8 cellular contexts compared by ENCODE assay signal in genomic region chr11:71420455-71421241, GRCh38. TPM values are rescaled to one million over a fixed set of nuclear protein-coding genes. Genes with fewer than 3 reads are reported as not detected.
DNase-seq lines count a peak whose midpoint lies in the region; ATAC-seq and TF ChIP-seq lines count a peak whose summit lies in the region.

No MANE protein-coding gene starts in this region.

- H3K4me1 ChIP-seq in Caco-2 (no peaks in the 10 kb centered on the region), GM23338 (ENCODE audit: insufficient read depth) (no peaks in the 10 kb centered on the region), lung (ENCODE audit: control insufficient read depth in 2 of 2, insufficient read depth in 2 of 2, low read length in 2 of 2) (peaks cover 0 to 1% of the 10 kb centered on the region in 2 donors)

- no TSS peak for BruUV-seq in Caco-2 (replicated peaks; lab: Mats Ljungman, UMichigan)

- no peaks in the 10 kb centered on the region for H3K79me2 ChIP-seq in GM23338 (replicated peaks; ENCODE audit: insufficient read depth)

- no peaks in the 10 kb centered on the region for H3F3A ChIP-seq in GM23338 (replicated peaks; ENCODE audit: low read depth)

- H3K27ac Mint-ChIP-seq in Caco-2 (ENCODE audit: unreplicated experiment): no peak overlapping the region
- no peak overlapping the region for H3K27ac Mint-ChIP-seq in GM23338
- no peak overlapping the region for H3K27ac Mint-ChIP-seq in chondrocyte (ENCODE audit: unreplicated experiment)

- H3K36me3 ChIP-seq in Caco-2 (ENCODE audit: control insufficient read depth, insufficient read depth, low read length) (no peaks in the 10 kb centered on the region), GM23338 (ENCODE audit: insufficient read depth) (no peaks in the 10 kb centered on the region), lung (ENCODE audit: control insufficient read depth in 2 of 2, insufficient read depth in 2 of 2, low read length in 2 of 2) (no peaks in the 10 kb centered on the region)

- POLR2A ChIA-PET in Caco-2 (lab: Charles Lee): no interaction called here

- ATAC-seq in GM23338 (peak; percentile 91), lung (ENCODE audit: insufficient read depth, low FRiP score) (no peak), GM21723 (IDR thresholded peaks at IDR 0.05; ENCODE audit: unreplicated experiment) (no peak), GM19328 (IDR thresholded peaks at IDR 0.05; ENCODE audit: unreplicated experiment) (no peak), GM21717 (IDR thresholded peaks at IDR 0.05; ENCODE audit: unreplicated experiment) (no peak)

- no peaks in the 10 kb centered on the region for H4K20me1 ChIP-seq in GM23338 (replicated peaks; ENCODE audit: insufficient read depth)

- H3K9me3 Mint-ChIP-seq in Caco-2 (ENCODE audit: unreplicated experiment) (no peaks in the 10 kb centered on the region), GM23338 (no peaks in the 10 kb centered on the region), chondrocyte (ENCODE audit: low read depth) (no peaks in the 10 kb centered on the region)

- no peaks in the 10 kb centered on the region for H3K4me1 Mint-ChIP-seq in Caco-2 (ENCODE audit: low read depth, unreplicated experiment)
- H3K4me1 Mint-ChIP-seq in GM23338: no peaks in the 10 kb centered on the region; the same call in 2 of the 3 replicates
- H3K4me1 Mint-ChIP-seq in chondrocyte (ENCODE audit: low read depth): no peaks in the 10 kb centered on the region

- peaks cover 3% of the 10 kb centered on the region for H3K27me3 Mint-ChIP-seq in Caco-2 (ENCODE audit: insufficient read depth, unreplicated experiment)
- peaks cover 12% of the 10 kb centered on the region for H3K27me3 Mint-ChIP-seq in GM23338 (ENCODE audit: insufficient read depth, low read depth, poor library complexity)
- H3K27me3 Mint-ChIP-seq in chondrocyte (ENCODE audit: low read depth): peaks cover 27% of the 10 kb centered on the region

- TF ChIP-seq CTCF in Caco-2 (IDR thresholded peaks at IDR 0.05; ENCODE audit: insufficient read depth in 1 of 2, low read depth in 1 of 2, low read length in 1 of 2, severe bottlenecking in 1 of 2, unreplicated experiment in 1 of 2) (peak; percentile 90 to 91), GM23338 (conservative IDR thresholded peaks at IDR 0.05; ENCODE audit: low read depth in 2 of 2) (peak; percentile 92 to 97), chondrocyte (IDR thresholded peaks at IDR 0.05) (peak; percentile 79), lung (IDR thresholded peaks at IDR 0.05; ENCODE audit: control extremely low read depth, extremely low read depth) (peak; percentile 47)

- no peak overlapping the region for H2AFZ ChIP-seq in GM23338

- H3K4me3 Mint-ChIP-seq in Caco-2 (ENCODE audit: unreplicated experiment): no peak overlapping the region
- no peak overlapping the region for H3K4me3 Mint-ChIP-seq in GM23338
- no peak overlapping the region for H3K4me3 Mint-ChIP-seq in chondrocyte (ENCODE audit: unreplicated experiment)

- DNase-seq in Caco-2 (peak; percentile 69 to 71), GM23338 (ENCODE audit: low spot score) (peak; percentile 88), NCI-H69 (lab: John Stamatoyannopoulos, UW) (peak; percentile 78), chondrocyte (ENCODE audit: low spot score) (no peak), lung (ENCODE audit: low spot score) (peak; percentile 50)

- H3K27ac ChIP-seq in GM23338 (ENCODE audit: low read depth) (no peak overlapping the region), lung (ENCODE audit: low read depth in 1 of 2, low read length in 1 of 2) (no peak overlapping the region)

- H3K4me2 ChIP-seq in GM23338: no peak overlapping the region

- H3K4me3 ChIP-seq in Caco-2 (ENCODE audit: low read depth, low read length): no peak overlapping the region
- H3K4me3 ChIP-seq in GM23338: no peak overlapping the region
- H3K4me3 ChIP-seq in lung: no peak overlapping the region

- H3K9me3 ChIP-seq in Caco-2 (no peaks in the 10 kb centered on the region), lung (ENCODE audit: control insufficient read depth in 2 of 2, insufficient read depth in 1 of 2, low read length in 1 of 2) (no peaks in the 10 kb centered on the region)

- intact Hi-C loops in Caco-2 (cut with micrococcal nuclease; ENCODE audit: unreplicated experiment): loop anchor here (1.0 kb wide), 1 partner anchor 333 kb away; no protein-coding TSS in a partner anchor

- WGBS in lung, 2 donors: 61% methylated on average over 16 of the region's 16 CpGs

- CTCF ChIA-PET in Caco-2 (lab: Charles Lee): interaction anchor here (1.2 to 1.6 kb wide), 3 partner anchors 13 to 334 kb away, joined by 5 to 9 read pairs (median 8); partner anchors contain the start of gene SHANK2

- H3K36me3 Mint-ChIP-seq in Caco-2 (ENCODE audit: insufficient read depth, unreplicated experiment) (no peaks in the 10 kb centered on the region), GM23338 (ENCODE audit: low read depth) (no peaks in the 10 kb centered on the region), chondrocyte (ENCODE audit: low read depth) (no peaks in the 10 kb centered on the region)

- H3K27me3 ChIP-seq in Caco-2 (replicated peaks; ENCODE audit: control insufficient read depth, insufficient read depth, low read length) (no peaks in the 10 kb centered on the region), GM23338 (ENCODE audit: insufficient read depth) (no peaks in the 10 kb centered on the region), lung (ENCODE audit: control insufficient read depth, insufficient read depth) (no peaks in the 10 kb centered on the region)

- H3K9me2 ChIP-seq in GM23338 (ENCODE audit: insufficient read depth): no peaks in the 10 kb centered on the region

TF ChIP-seq in GM23338, 12 proteins besides CTCF, POLR2A, EP300 and RAD21:
- no peak for TF ChIP-seq ZNF331 (CRISPR knock-in tag; IDR thresholded peaks at IDR 0.05; ENCODE audit: low read depth)

RNA-seq across cellular contexts. Expression of gene DHCR7, which starts 27.5 kb away (rescaled TPM):
- total RNA-seq in Caco-2 (2022) (344 and 371 TPM in 2 replicates), chondrocyte (44.4 to 58.7 TPM (median 57.5 TPM) in 3 replicates), lung (100 to 1,000 TPM in 1 of 2 donors, 10 to 100 TPM in 1; 41.2 to 138 TPM)
- total RNA-seq in GM23338 (2014; rRNA removed; shearing (Covaris generic)): 166 and 175 TPM in 2 replicates
- polyA plus RNA-seq in GM23338 (2016; fragmentation: Nextera tagmentation; extraction: Ambion mirVana) (84.0 and 91.3 TPM in 2 replicates), lung (10 to 100 TPM; 67.8 to 68.3 TPM)

RNA-seq across cellular contexts. Expression of gene NADSYN1, which starts 32.4 kb away (rescaled TPM):
- total RNA-seq in Caco-2 (2022): 91.3 and 101 TPM in 2 replicates
- 50.4 and 54.9 TPM in 2 replicates for total RNA-seq in GM23338 (2014; rRNA removed; shearing (Covaris generic))
- 32.5 and 35.6 TPM in 2 replicates for polyA plus RNA-seq in GM23338 (2016; fragmentation: Nextera tagmentation; extraction: Ambion mirVana)
- total RNA-seq in chondrocyte: 38.8 to 47.5 TPM (median 41.4 TPM) in 3 replicates
- total RNA-seq in lung: 10 to 100 TPM; 65.9 to 79.3 TPM
- 10 to 100 TPM; 62.8 to 64.1 TPM for polyA plus RNA-seq in lung
